ENCODE assay signal across 17 cellular contexts in the genomic region with DNA sequence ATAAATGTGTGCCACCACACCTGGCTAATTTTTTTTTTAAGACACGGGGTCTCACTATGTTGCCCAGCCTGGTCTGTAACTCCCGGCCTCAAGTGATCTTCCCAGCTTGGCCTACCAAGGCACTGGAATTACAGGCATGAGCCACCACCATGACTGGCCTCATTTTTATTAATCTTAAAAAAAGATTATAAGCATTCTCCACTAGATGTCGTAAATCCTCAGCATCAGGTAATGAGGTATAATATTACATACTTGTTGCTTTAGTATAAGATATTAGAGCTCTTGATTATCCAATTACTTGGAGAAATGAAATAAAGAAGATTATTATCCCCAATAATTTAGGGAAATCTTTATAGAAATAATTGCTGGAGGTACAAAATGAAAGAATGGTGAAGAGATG.
"Had no signal": no experiment of that assay in that cellular context is flagged by ENCODE, and none has a peak within 500 bp of the region (broad histone marks: within the 10 kb centered on the region; RNA-seq: fewer than 3 reads in every experiment).

No MANE protein-coding gene starts in this region.

- H3K9me3 ChIP-seq: colonic mucosa, gastrocnemius medialis, upper lobe of right lung had no signal

- H3K4me3 ChIP-seq: colonic mucosa, gastrocnemius medialis, heart left ventricle, left lung, upper lobe of right lung had no signal

- H3K36me3 ChIP-seq: colonic mucosa, gastrocnemius medialis, heart left ventricle, left lung, upper lobe of right lung had no signal

- DNase-seq: activated CD4-positive, alpha-beta T cell treated with anti-CD3 and anti-CD28 coated beads, Interleukin-2, amount 10 ng/mL, durations not matched to agents 7 days and 5 days; activated CD8-positive, alpha-beta T cell treated with anti-CD3 and anti-CD28 coated beads, Interleukin-2, amount 10 ng/mL, durations not matched to agents 7 days and 5 days; activated naive CD4-positive, alpha-beta T cell treated with Interleukin-2 at 50 U/mL for 16 hours; activated naive CD8-positive, alpha-beta T cell treated with anti-CD3 and anti-CD28 coated beads, Interleukin-2, amount 10 ng/mL, durations not matched to agents 7 days and 5 days; activated T-cell treated with anti-CD3 and anti-CD28 coated beads, Interleukin-2, amount 50 U/mL, for 24 hours; amygdala; central memory CD4-positive, alpha-beta T cell; colonic mucosa; endodermal cell; erythroblast; gastrocnemius medialis; heart left ventricle; left lung; nephron progenitor cell; occipital lobe; stimulated activated naive CD4-positive, alpha-beta T cell; upper lobe of right lung had no signal

- H3K27me3 ChIP-seq: colonic mucosa, gastrocnemius medialis, heart left ventricle, left lung, upper lobe of right lung had no signal

- H3K4me1 ChIP-seq: colonic mucosa, gastrocnemius medialis, heart left ventricle, left lung, upper lobe of right lung had no signal

- H3K27ac ChIP-seq: colonic mucosa, gastrocnemius medialis, heart left ventricle, left lung, upper lobe of right lung had no signal
